ENCODE assay signal across 10 cellular contexts in the genomic region with DNA sequence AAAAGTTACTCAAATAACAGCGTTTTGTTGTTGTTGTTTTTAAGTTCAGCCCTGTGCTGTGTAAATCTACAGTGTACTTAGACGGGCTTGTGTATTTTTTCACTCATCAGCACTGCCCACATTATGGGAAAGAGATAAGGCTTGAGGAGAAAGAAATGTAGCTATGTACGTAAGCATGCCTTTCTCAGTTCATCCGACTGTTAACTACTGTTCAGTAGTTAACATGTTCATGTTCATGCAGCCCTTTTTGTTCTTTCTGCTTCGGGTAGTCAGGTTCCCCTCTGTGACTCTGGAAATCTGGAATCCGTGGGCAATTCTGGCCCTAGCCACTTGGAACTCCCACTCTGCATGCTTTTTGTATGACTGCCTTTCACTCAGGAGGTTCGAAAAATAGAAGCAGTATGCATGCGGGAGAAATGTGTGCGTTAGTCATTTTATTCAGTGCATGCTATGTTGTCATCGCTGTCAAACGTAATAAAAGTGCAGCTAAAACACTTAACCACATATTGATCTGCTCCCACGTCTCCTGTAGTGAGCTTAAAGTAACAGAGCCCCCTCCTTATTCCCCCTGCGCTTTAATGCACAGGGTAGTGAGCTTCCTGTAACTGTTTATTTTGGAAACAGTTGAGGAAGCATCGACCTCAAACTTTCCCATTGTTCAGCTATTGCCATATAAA.
DNase-seq lines count a peak whose midpoint lies in the region; ATAC-seq and TF ChIP-seq lines count a peak whose summit lies in the region.
"Had no signal": no experiment of that assay in that cellular context is flagged by ENCODE, and none has a peak within 500 bp of the region (broad histone marks: within the 10 kb centered on the region; RNA-seq: fewer than 3 reads in every experiment).

No MANE protein-coding gene starts in this region.

- no peak overlapping the region for H3K4me3 Mint-ChIP-seq in endothelial cell (ENCODE audit: unreplicated experiment)

- no peaks in the 10 kb centered on the region for H3K4me1 ChIP-seq in vagina

- H3K36me3 Mint-ChIP-seq in endothelial cell (ENCODE audit: low read depth, unreplicated experiment): no peaks in the 10 kb centered on the region

- H3K27me3 ChIP-seq in vagina: no peaks in the 10 kb centered on the region

- no peaks in the 10 kb centered on the region for H3K9me3 ChIP-seq in vagina
- H3K9me3 ChIP-seq: suprapubic skin had no signal

- no peaks in the 10 kb centered on the region for H3K9me3 Mint-ChIP-seq in endothelial cell (ENCODE audit: unreplicated experiment)

- H3K4me1 Mint-ChIP-seq in endothelial cell (ENCODE audit: unreplicated experiment): peaks cover 11% of the 10 kb centered on the region

- TF ChIP-seq CTCF in cardiac fibroblast (IDR thresholded peaks at IDR 0.05; ENCODE audit: low read depth, low read length): peak; percentile 9
- no peak for TF ChIP-seq CTCF in vagina (IDR thresholded peaks at IDR 0.05)
- no peak for TF ChIP-seq CTCF in endothelial cell (IDR thresholded peaks at IDR 0.05; ENCODE audit: unreplicated experiment)

- no peak for ATAC-seq in SK-N-SH treated with all-trans-retinoic acid at 6 μM for 48 hours

- peak overlapping the region; percentile 37 for H3K27ac ChIP-seq in vagina
- H3K27ac ChIP-seq: suprapubic skin had no signal

- no peak for TF ChIP-seq POLR2A in vagina (IDR thresholded peaks at IDR 0.05)

- DNase-seq in SIG-M5 treated with dmso at 0.1 percent for 504 hours (lab: John Stamatoyannopoulos, UW; ENCODE audit: unreplicated experiment): peak; percentile 26
- DNase-seq in SIG-M5 (lab: John Stamatoyannopoulos, UW): no peak
- DNase-seq in cardiac fibroblast (ENCODE audit: low read depth in 2 of 2): peak; percentile 81 to 90
- DNase-seq in lung microvascular endothelial cell (ENCODE audit: low read depth in 2 of 2): peak; percentile 66 to 67
- no peak for DNase-seq in vagina (ENCODE audit: extremely low spot score in 2 of 2)
- no peak for DNase-seq in endothelial cell (ENCODE audit: low spot score)
- DNase-seq in activated CD4-positive, alpha-beta T cell treated with anti-CD3 and anti-CD28 coated beads, Interleukin-2, amount 50 U/mL, for 1 hour: no peak
- DNase-seq: NCI-H1694 had no signal

- H3K36me3 ChIP-seq in vagina: no peaks in the 10 kb centered on the region
- H3K36me3 ChIP-seq: suprapubic skin had no signal

- H3K4me3 ChIP-seq in cardiac fibroblast (replicated peaks in 1 of 2; ENCODE audit: low read depth in 2 of 2, low read length in 2 of 2) (peak overlapping the region in 1 of 2 donors; percentile 13), vagina (no peak overlapping the region)
- H3K4me3 ChIP-seq: suprapubic skin had no signal

- peaks cover 4% of the 10 kb centered on the region for H3K27me3 Mint-ChIP-seq in endothelial cell (ENCODE audit: unreplicated experiment)

- intact Hi-C loops in vagina (cut with DNase I): no loop called here

- H3K27ac Mint-ChIP-seq in endothelial cell (ENCODE audit: unreplicated experiment): no peak overlapping the region

TF ChIP-seq in SK-N-SH treated with all-trans-retinoic acid at 6 μM for 48 hours, 23 proteins besides CTCF, POLR2A, EP300 and RAD21:
- no peak for TF ChIP-seq ZFP3 (CRISPR knock-in tag; IDR thresholded peaks at IDR 0.05)
- TF ChIP-seq, protein P1, sequence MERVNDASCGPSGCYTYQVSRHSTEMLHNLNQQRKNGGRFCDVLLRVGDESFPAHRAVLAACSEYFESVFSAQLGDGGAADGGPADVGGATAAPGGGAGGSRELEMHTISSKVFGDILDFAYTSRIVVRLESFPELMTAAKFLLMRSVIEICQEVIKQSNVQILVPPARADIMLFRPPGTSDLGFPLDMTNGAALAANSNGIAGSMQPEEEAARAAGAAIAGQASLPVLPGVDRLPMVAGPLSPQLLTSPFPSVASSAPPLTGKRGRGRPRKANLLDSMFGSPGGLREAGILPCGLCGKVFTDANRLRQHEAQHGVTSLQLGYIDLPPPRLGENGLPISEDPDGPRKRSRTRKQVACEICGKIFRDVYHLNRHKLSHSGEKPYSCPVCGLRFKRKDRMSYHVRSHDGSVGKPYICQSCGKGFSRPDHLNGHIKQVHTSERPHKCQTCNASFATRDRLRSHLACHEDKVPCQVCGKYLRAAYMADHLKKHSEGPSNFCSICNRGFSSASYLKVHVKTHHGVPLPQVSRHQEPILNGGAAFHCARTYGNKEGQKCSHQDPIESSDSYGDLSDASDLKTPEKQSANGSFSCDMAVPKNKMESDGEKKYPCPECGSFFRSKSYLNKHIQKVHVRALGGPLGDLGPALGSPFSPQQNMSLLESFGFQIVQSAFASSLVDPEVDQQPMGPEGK (CRISPR knock-in tag; IDR thresholded peaks at IDR 0.05; ENCODE audit: borderline replicate concordance): no peak

Comparison
In these comparisons a context has a peak if more than half of its experiments do, and no peak if none do; other contexts are left out.
1. DNase-seq: peak in SIG-M5 treated with dmso at 0.1 percent for 504 hours (single experiment), cardiac fibroblast (2 of 2) and lung microvascular endothelial cell (2 of 2); none in SIG-M5 (single experiment), vagina (0 of 2), endothelial cell (single experiment) and activated CD4-positive, alpha-beta T cell treated with anti-CD3 and anti-CD28 coated beads, Interleukin-2, amount 50 U/mL, for 1 hour (single experiment).